In the genomic region with DNA sequence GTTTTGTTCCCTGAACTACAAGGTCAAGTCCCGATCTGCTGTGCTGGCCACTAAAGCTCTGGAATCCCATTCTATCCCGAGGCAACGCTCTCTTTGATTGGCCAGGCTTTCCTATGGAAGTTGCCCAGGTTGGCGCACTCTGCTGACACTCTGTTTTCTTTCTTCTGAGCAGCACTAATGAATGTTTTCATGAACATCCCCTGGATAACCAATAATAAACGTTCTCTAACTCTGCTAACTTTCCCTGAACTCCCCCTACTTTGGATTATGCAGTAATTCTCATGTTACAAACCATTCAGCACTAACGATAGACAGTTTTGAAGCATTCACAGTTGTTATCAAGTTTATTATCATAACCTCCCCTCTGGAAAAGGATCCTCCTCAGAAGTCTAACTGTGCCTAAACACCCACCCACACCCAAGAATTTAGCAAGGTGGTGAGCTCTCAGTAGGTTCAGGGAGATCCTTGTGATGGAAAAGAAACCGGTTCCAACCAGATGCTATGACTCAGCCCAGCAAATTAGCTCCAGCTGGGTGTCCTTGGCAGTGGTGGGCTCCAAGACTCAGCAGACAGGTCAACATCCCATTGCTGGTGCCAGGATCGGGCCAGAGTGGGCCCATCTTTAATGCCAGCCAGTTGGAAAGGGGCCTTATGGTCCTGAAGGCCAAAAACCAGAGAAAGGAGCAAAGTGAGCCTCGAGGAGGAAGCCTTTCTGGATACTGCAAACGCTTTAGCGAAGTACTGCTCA, we compare ENCODE assay signal across 1 cellular context.
TF ChIP-seq lines count a peak whose summit lies in the region.

No MANE protein-coding gene starts in this region.

TF ChIP-seq in K562, 482 proteins besides CTCF, POLR2A, EP300 and RAD21 (continued from another document and continues in another):
- TF ChIP-seq, protein P1, sequence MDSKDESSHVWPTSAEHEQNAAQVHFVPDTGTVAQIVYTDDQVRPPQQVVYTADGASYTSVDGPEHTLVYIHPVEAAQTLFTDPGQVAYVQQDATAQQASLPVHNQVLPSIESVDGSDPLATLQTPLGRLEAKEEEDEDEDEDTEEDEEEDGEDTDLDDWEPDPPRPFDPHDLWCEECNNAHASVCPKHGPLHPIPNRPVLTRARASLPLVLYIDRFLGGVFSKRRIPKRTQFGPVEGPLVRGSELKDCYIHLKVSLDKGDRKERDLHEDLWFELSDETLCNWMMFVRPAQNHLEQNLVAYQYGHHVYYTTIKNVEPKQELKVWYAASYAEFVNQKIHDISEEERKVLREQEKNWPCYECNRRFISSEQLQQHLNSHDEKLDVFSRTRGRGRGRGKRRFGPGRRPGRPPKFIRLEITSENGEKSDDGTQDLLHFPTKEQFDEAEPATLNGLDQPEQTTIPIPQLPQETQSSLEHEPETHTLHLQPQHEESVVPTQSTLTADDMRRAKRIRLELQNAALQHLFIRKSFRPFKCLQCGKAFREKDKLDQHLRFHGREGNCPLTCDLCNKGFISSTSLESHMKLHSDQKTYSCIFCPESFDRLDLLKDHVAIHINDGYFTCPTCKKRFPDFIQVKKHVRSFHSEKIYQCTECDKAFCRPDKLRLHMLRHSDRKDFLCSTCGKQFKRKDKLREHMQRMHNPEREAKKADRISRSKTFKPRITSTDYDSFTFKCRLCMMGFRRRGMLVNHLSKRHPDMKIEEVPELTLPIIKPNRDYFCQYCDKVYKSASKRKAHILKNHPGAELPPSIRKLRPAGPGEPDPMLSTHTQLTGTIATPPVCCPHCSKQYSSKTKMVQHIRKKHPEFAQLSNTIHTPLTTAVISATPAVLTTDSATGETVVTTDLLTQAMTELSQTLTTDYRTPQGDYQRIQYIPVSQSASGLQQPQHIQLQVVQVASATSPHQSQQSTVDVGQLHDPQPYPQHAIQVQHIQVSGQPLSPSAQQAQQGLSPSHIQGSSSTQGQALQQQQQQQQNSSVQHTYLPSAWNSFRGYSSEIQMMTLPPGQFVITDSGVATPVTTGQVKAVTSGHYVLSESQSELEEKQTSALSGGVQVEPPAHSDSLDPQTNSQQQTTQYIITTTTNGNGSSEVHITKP (IDR thresholded peaks at IDR 0.05; ENCODE audit: partially characterized antibody) = peak; percentile 26
- TF ChIP-seq RBM15 (IDR thresholded peaks at IDR 0.05; ENCODE audit: insufficient read depth, low read length) = no peak
- TF ChIP-seq, protein P2, sequence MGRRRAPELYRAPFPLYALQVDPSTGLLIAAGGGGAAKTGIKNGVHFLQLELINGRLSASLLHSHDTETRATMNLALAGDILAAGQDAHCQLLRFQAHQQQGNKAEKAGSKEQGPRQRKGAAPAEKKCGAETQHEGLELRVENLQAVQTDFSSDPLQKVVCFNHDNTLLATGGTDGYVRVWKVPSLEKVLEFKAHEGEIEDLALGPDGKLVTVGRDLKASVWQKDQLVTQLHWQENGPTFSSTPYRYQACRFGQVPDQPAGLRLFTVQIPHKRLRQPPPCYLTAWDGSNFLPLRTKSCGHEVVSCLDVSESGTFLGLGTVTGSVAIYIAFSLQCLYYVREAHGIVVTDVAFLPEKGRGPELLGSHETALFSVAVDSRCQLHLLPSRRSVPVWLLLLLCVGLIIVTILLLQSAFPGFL (CRISPR knock-in tag; IDR thresholded peaks at IDR 0.05) = no peak
- TF ChIP-seq TCF3 (CRISPR knock-in tag; IDR thresholded peaks at IDR 0.05) = peak; percentile 37; the same call in 1 of the 2 replicates
- 0 out of 2 replicates have a peak, but pooled peaks have one; percentile 16 for TF ChIP-seq KLF13 (tag; IDR thresholded peaks at IDR 0.05; ENCODE audit: borderline replicate concordance, low read depth)
- TF ChIP-seq RBBP5 (IDR thresholded peaks at IDR 0.05; ENCODE audit: borderline replicate concordance, insufficient read depth, low read length, poor library complexity, severe bottlenecking) = peak; percentile 27
- TF ChIP-seq, protein P3, sequence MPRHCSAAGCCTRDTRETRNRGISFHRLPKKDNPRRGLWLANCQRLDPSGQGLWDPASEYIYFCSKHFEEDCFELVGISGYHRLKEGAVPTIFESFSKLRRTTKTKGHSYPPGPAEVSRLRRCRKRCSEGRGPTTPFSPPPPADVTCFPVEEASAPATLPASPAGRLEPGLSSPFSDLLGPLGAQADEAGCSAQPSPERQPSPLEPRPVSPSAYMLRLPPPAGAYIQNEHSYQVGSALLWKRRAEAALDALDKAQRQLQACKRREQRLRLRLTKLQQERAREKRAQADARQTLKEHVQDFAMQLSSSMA (CRISPR knock-in tag; IDR thresholded peaks at IDR 0.05) = no peak
- peak; percentile 51; the same call in 1 of the 2 replicates for TF ChIP-seq GATA2 (CRISPR knock-in tag; IDR thresholded peaks at IDR 0.05)
- TF ChIP-seq, protein P4, sequence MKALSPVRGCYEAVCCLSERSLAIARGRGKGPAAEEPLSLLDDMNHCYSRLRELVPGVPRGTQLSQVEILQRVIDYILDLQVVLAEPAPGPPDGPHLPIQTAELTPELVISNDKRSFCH (CRISPR knock-in tag; IDR thresholded peaks at IDR 0.05) = no peak
- TF ChIP-seq, protein P4 (tag; IDR thresholded peaks at IDR 0.05) = peak; percentile 67
- 0 out of 2 replicates have a peak, but pooled peaks have one; percentile 8 for TF ChIP-seq ZNF134 (CRISPR knock-in tag; conservative IDR thresholded peaks at IDR 0.05)
- TF ChIP-seq JUN (IDR thresholded peaks at IDR 0.05; ENCODE audit: borderline replicate concordance, low read depth, low read length) = peak; percentile 44; the same call in 1 of the 2 replicates
- no peak for TF ChIP-seq JUN (CRISPR knock-in tag; IDR thresholded peaks at IDR 0.05; ENCODE audit: borderline replicate concordance)
- TF ChIP-seq HDAC8 (tag; IDR thresholded peaks at IDR 0.05) = no peak
- TF ChIP-seq SMAD4 (CRISPR knock-in tag; conservative IDR thresholded peaks at IDR 0.05) = peak; percentile 40
- TF ChIP-seq RCOR1 (IDR thresholded peaks at IDR 0.05; ENCODE audit: borderline replicate concordance in 1 of 2, low read depth in 2 of 2, low read length in 2 of 2) = no peak; a peak in 1 of 4 replicates
- TF ChIP-seq MXI1 (IDR thresholded peaks at IDR 0.05; ENCODE audit: low read depth, low read length) = no peak
- no peak for TF ChIP-seq ZNF586 (CRISPR knock-in tag; conservative IDR thresholded peaks at IDR 0.05)
- TF ChIP-seq ZBTB7A (IDR thresholded peaks at IDR 0.05; ENCODE audit: borderline replicate concordance, control insufficient read depth, low read depth, low read length) = peak; percentile 55; the same call in 1 of the 2 replicates
- TF ChIP-seq HDAC1 (IDR thresholded peaks at IDR 0.05) = peak in 1 of 2 experiments; percentile 18; a peak in 2 of 4 replicates
- no peak for TF ChIP-seq NELFE (IDR thresholded peaks at IDR 0.05; ENCODE audit: insufficient read depth, insufficient read length)
- TF ChIP-seq, protein P5, sequence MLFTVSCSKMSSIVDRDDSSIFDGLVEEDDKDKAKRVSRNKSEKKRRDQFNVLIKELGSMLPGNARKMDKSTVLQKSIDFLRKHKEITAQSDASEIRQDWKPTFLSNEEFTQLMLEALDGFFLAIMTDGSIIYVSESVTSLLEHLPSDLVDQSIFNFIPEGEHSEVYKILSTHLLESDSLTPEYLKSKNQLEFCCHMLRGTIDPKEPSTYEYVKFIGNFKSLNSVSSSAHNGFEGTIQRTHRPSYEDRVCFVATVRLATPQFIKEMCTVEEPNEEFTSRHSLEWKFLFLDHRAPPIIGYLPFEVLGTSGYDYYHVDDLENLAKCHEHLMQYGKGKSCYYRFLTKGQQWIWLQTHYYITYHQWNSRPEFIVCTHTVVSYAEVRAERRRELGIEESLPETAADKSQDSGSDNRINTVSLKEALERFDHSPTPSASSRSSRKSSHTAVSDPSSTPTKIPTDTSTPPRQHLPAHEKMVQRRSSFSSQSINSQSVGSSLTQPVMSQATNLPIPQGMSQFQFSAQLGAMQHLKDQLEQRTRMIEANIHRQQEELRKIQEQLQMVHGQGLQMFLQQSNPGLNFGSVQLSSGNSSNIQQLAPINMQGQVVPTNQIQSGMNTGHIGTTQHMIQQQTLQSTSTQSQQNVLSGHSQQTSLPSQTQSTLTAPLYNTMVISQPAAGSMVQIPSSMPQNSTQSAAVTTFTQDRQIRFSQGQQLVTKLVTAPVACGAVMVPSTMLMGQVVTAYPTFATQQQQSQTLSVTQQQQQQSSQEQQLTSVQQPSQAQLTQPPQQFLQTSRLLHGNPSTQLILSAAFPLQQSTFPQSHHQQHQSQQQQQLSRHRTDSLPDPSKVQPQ (CRISPR knock-in tag; IDR thresholded peaks at IDR 0.05; ENCODE audit: borderline replicate concordance) = 0 out of 2 replicates have a peak, but pooled peaks have one; percentile 40
- peak; percentile 71; the same call in 1 of the 2 replicates for TF ChIP-seq HIVEP1 (CRISPR knock-in tag; IDR thresholded peaks at IDR 0.05)
- TF ChIP-seq, protein P6, sequence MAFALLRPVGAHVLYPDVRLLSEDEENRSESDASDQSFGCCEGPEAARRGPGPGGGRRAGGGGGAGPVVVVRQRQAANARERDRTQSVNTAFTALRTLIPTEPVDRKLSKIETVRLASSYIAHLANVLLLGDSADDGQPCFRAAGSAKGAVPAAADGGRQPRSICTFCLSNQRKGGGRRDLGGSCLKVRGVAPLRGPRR (CRISPR knock-in tag; IDR thresholded peaks at IDR 0.05) = no peak
- TF ChIP-seq, protein P7, sequence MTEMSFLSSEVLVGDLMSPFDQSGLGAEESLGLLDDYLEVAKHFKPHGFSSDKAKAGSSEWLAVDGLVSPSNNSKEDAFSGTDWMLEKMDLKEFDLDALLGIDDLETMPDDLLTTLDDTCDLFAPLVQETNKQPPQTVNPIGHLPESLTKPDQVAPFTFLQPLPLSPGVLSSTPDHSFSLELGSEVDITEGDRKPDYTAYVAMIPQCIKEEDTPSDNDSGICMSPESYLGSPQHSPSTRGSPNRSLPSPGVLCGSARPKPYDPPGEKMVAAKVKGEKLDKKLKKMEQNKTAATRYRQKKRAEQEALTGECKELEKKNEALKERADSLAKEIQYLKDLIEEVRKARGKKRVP (CRISPR knock-in tag; IDR thresholded peaks at IDR 0.05) = peak; percentile 34; the same call in 1 of the 2 replicates
- TF ChIP-seq MAFK (IDR thresholded peaks at IDR 0.05; ENCODE audit: low read length) = no peak
- 0 out of 2 replicates have a peak, but pooled peaks have one; percentile 25 for TF ChIP-seq L3MBTL2 (IDR thresholded peaks at IDR 0.05)
- TF ChIP-seq ZNF253 (CRISPR knock-in tag; conservative IDR thresholded peaks at IDR 0.05) = no peak
- peak; percentile 93 for TF ChIP-seq JUND (IDR thresholded peaks at IDR 0.05; ENCODE audit: borderline replicate concordance, low read depth, low read length)
- TF ChIP-seq JUND (tag; IDR thresholded peaks at IDR 0.05; ENCODE audit: borderline replicate concordance, low read depth, low read length) = peak; percentile 88; the same call in 2 of the 3 replicates
- no peak for TF ChIP-seq SAFB2 (IDR thresholded peaks at IDR 0.05; ENCODE audit: borderline replicate concordance, low read depth, low read length, severe bottlenecking)
- peak; percentile 79 for TF ChIP-seq SMARCA4 (IDR thresholded peaks at IDR 0.05)
- no peak for TF ChIP-seq RBM25 (IDR thresholded peaks at IDR 0.05; ENCODE audit: low read depth, low read length, severe bottlenecking)
- TF ChIP-seq ZNF384 (IDR thresholded peaks at IDR 0.05; ENCODE audit: low read depth, low read length) = no peak
- TF ChIP-seq ZNF41 (CRISPR knock-in tag; conservative IDR thresholded peaks at IDR 0.05) = no peak
- TF ChIP-seq TEAD4 (IDR thresholded peaks at IDR 0.05; ENCODE audit: low read length) = peak; percentile 51; the same call in 1 of the 2 replicates
- TF ChIP-seq TEAD4 (CRISPR knock-in tag; IDR thresholded peaks at IDR 0.05; ENCODE audit: borderline replicate concordance) = no peak
- TF ChIP-seq RBFOX2 (IDR thresholded peaks at IDR 0.05; ENCODE audit: low read depth, low read length) = no peak
- TF ChIP-seq TCF7L2 (IDR thresholded peaks at IDR 0.05; ENCODE audit: low read depth, low read length) = no peak
- TF ChIP-seq GATAD2A (IDR thresholded peaks at IDR 0.05) = 0 out of 2 replicates have a peak, but pooled peaks have one; percentile 65
- TF ChIP-seq, protein P8, sequence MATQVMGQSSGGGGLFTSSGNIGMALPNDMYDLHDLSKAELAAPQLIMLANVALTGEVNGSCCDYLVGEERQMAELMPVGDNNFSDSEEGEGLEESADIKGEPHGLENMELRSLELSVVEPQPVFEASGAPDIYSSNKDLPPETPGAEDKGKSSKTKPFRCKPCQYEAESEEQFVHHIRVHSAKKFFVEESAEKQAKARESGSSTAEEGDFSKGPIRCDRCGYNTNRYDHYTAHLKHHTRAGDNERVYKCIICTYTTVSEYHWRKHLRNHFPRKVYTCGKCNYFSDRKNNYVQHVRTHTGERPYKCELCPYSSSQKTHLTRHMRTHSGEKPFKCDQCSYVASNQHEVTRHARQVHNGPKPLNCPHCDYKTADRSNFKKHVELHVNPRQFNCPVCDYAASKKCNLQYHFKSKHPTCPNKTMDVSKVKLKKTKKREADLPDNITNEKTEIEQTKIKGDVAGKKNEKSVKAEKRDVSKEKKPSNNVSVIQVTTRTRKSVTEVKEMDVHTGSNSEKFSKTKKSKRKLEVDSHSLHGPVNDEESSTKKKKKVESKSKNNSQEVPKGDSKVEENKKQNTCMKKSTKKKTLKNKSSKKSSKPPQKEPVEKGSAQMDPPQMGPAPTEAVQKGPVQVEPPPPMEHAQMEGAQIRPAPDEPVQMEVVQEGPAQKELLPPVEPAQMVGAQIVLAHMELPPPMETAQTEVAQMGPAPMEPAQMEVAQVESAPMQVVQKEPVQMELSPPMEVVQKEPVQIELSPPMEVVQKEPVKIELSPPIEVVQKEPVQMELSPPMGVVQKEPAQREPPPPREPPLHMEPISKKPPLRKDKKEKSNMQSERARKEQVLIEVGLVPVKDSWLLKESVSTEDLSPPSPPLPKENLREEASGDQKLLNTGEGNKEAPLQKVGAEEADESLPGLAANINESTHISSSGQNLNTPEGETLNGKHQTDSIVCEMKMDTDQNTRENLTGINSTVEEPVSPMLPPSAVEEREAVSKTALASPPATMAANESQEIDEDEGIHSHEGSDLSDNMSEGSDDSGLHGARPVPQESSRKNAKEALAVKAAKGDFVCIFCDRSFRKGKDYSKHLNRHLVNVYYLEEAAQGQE (CRISPR knock-in tag; IDR thresholded peaks at IDR 0.05; ENCODE audit: low read depth) = no peak
- no peak for TF ChIP-seq MECOM (CRISPR knock-in tag; IDR thresholded peaks at IDR 0.05)
- peak; percentile 6 for TF ChIP-seq CHD1 (IDR thresholded peaks at IDR 0.05; ENCODE audit: low read length)
